ENCODE assay signal across 23 cellular contexts in genomic region chr3:97257942-97258341, GRCh38.
"Had no signal": no experiment of that assay in that cellular context is flagged by ENCODE, and none has a peak within 500 bp of the region (broad histone marks: within the 10 kb centered on the region; RNA-seq: fewer than 3 reads in every experiment).

No MANE protein-coding gene starts in this region.

- ATAC-seq: activated T-cell treated with anti-CD3 and anti-CD28 coated beads, Interleukin-2, amount 50 U/mL, for 4 hours; activated T-helper 17 cell treated with anti-CD3 and anti-CD28 coated beads, Interleukin-2, amount 50 U/mL, for 72 hours; body of pancreas; WTC11 had no signal

- H3K27ac ChIP-seq: body of pancreas, epithelial cell of prostate, esophagus squamous epithelium, VCaP had no signal

- H3K36me3 ChIP-seq: esophagus squamous epithelium had no signal

- H3K4me3 ChIP-seq: body of pancreas, esophagus squamous epithelium had no signal

- DNase-seq: activated CD4-positive, alpha-beta memory T cell treated with anti-CD3 and anti-CD28 coated beads, Interleukin-2, amount 10 ng/mL, durations not matched to agents 7 days and 5 days; activated CD4-positive, alpha-beta T cell treated with anti-CD3 and anti-CD28 coated beads for 1 hour; activated CD4-positive, alpha-beta T cell treated with anti-CD3 and anti-CD28 coated beads for 4 hours; activated CD4-positive, alpha-beta T cell treated with anti-CD3 and anti-CD28 coated beads, Interleukin-2, amount 10 ng/mL, durations not matched to agents 7 days and 5 days; activated CD4-positive, alpha-beta T cell treated with anti-CD3 and anti-CD28 coated beads, Interleukin-2, amount 50 U/mL, for 4 hours; activated effector memory CD4-positive, alpha-beta T cell treated with Interleukin-2 at 50 U/mL for 16 hours; activated gamma-delta T cell treated with Interleukin-2 at 50 U/mL for 16 hours; activated naive CD4-positive, alpha-beta T cell treated with anti-CD3 and anti-CD28 coated beads, Interleukin-2, amount 50 U/mL, for 16 hours; activated naive CD4-positive, alpha-beta T cell treated with Interleukin-2 at 50 U/mL for 16 hours; activated T-cell treated with anti-CD3 and anti-CD28 coated beads, Interleukin-2, amount 50 U/mL, for 4 hours; amniotic stem cell; anterior cingulate cortex; body of pancreas; caudate nucleus; cortex of kidney; effector CD8-positive, alpha-beta T cell; esophagus squamous epithelium; head of caudate nucleus; T-helper 2 cell had no signal

- H3K4me1 ChIP-seq: body of pancreas, esophagus squamous epithelium had no signal

- H3K9me3 ChIP-seq: body of pancreas, esophagus squamous epithelium had no signal

- H3K27me3 ChIP-seq: body of pancreas, esophagus squamous epithelium had no signal
